In genomic region chr22:46735747-46736608, GRCh38 we compare ENCODE assay signal across 1 cellular context.
TF ChIP-seq lines count a peak whose summit lies in the region.

No MANE protein-coding gene starts in this region.

TF ChIP-seq in HepG2, 621 proteins besides CTCF, POLR2A, EP300 and RAD21:
- no peak for TF ChIP-seq DNMT1 (CRISPR knock-in tag; IDR thresholded peaks at IDR 0.05)
- peak; percentile 34; the same call in 1 of the 2 replicates for TF ChIP-seq MTA1 (CRISPR knock-in tag; IDR thresholded peaks at IDR 0.05; ENCODE audit: borderline replicate concordance)
- TF ChIP-seq CSRNP1 (CRISPR knock-in tag; IDR thresholded peaks at IDR 0.05), result no peak
- TF ChIP-seq KMT2A (CRISPR knock-in tag; IDR thresholded peaks at IDR 0.05), result 0 out of 2 replicates have a peak, but pooled peaks have one; percentile 13
- TF ChIP-seq AHDC1 (CRISPR knock-in tag; IDR thresholded peaks at IDR 0.05; ENCODE audit: borderline replicate concordance), result no peak
- TF ChIP-seq HIVEP1 (CRISPR knock-in tag; IDR thresholded peaks at IDR 0.05), result 0 out of 2 replicates have a peak, but pooled peaks have one; percentile 20
- no peak for TF ChIP-seq MLX (CRISPR knock-in tag; IDR thresholded peaks at IDR 0.05)
- no peak for TF ChIP-seq TARDBP (CRISPR knock-in tag; IDR thresholded peaks at IDR 0.05)
- TF ChIP-seq ZNF558 (CRISPR knock-in tag; IDR thresholded peaks at IDR 0.05; ENCODE audit: borderline replicate concordance), result 0 out of 2 replicates have a peak, but pooled peaks have one; percentile 57
- TF ChIP-seq TEAD3 (CRISPR knock-in tag; optimal IDR thresholded peaks at IDR 0.05; ENCODE audit: borderline replicate concordance), result no peak
